Comparison of ENCODE assay signal across 28 cellular contexts in genomic region chr12:28215021-28215420, GRCh38.
"Had no signal": no experiment of that assay in that cellular context is flagged by ENCODE, and none has a peak within 500 bp of the region (broad histone marks: within the 10 kb centered on the region; RNA-seq: fewer than 3 reads in every experiment).

No MANE protein-coding gene starts in this region.

- H3K4me1 ChIP-seq: colonic mucosa, esophagus squamous epithelium, foreskin keratinocyte, gastrocnemius medialis had no signal

- FAIRE-seq: endometrium, endothelial cell of umbilical vein, frontal cortex had no signal

- H3K4me3 ChIP-seq: colonic mucosa, coronary artery, dorsolateral prefrontal cortex, esophagus muscularis mucosa, esophagus squamous epithelium, gastrocnemius medialis, gastroesophageal sphincter, heart left ventricle, heart right ventricle, hepatocyte had no signal

- H3K27ac ChIP-seq: colonic mucosa, coronary artery, dorsolateral prefrontal cortex, epithelial cell of prostate, esophagus muscularis mucosa, esophagus squamous epithelium, foreskin keratinocyte, gastrocnemius medialis, gastroesophageal sphincter, heart left ventricle, heart right ventricle, hepatocyte had no signal

- H3K4me2 ChIP-seq: hepatocyte had no signal

- ATAC-seq: effector memory CD8-positive, alpha-beta T cell; esophagus mucosa; foreskin keratinocyte; gastrocnemius medialis; gastroesophageal sphincter; heart left ventricle; heart right ventricle had no signal

- H2AFZ ChIP-seq: hepatocyte had no signal

- DNase-seq: colonic mucosa; cortex of kidney; dermis blood vessel endothelial cell; dorsolateral prefrontal cortex; effector CD4-positive, alpha-beta T cell; effector CD8-positive, alpha-beta T cell; effector memory CD4-positive, alpha-beta T cell; effector memory CD8-positive, alpha-beta T cell; endodermal cell; erythroblast; esophagus squamous epithelium; foreskin fibroblast; foreskin keratinocyte; foreskin melanocyte; gastrocnemius medialis; glutamatergic neuron; head of caudate nucleus; heart left ventricle; heart right ventricle had no signal

- H3K27me3 ChIP-seq: colonic mucosa, dorsolateral prefrontal cortex, esophagus muscularis mucosa, esophagus squamous epithelium, foreskin keratinocyte, gastrocnemius medialis, gastroesophageal sphincter, heart left ventricle, heart right ventricle, hepatocyte had no signal

- H3K9me3 ChIP-seq: colonic mucosa, esophagus squamous epithelium, gastrocnemius medialis, gastroesophageal sphincter had no signal

- H3K36me3 ChIP-seq: colonic mucosa, esophagus muscularis mucosa, gastrocnemius medialis, gastroesophageal sphincter had no signal
